Comparison of ENCODE assay signal across 8 cellular contexts in genomic region chr12:76878045-76878898, GRCh38. TPM values are rescaled to one million over a fixed set of nuclear protein-coding genes. Genes with fewer than 3 reads are reported as not detected.
A peak's percentile ranks its signal among the peaks of the same experiment; 100 is the strongest.
DNase-seq lines count a peak whose midpoint lies in the region; ATAC-seq, FAIRE-seq and TF ChIP-seq lines count a peak whose summit lies in the region.

No MANE protein-coding gene starts in this region.

- H3K9me3 ChIP-seq in upper lobe of left lung: no peaks in the 10 kb centered on the region

- TF ChIP-seq CTCF in RWPE1 (conservative IDR thresholded peaks at IDR 0.05; ENCODE audit: low read depth) (no peak; the same call in 1 of the 2 replicates), coronary artery (IDR thresholded peaks at IDR 0.05) (no peak), upper lobe of left lung (IDR thresholded peaks at IDR 0.05) (peak in 4 of 6 experiments; percentile 20 to 44 (median 30))

- CTCF ChIA-PET in RWPE1 (lab: Yijun Ruan, JAX): interaction anchor here (0.6 to 1.2 kb wide), 2 partner anchors 29 to 133 kb away, joined by 3 read pairs; no protein-coding TSS in a partner anchor

- DNase-seq in DMS53 (lab: John Stamatoyannopoulos, UW) (peak; percentile 82), GM19239 (ENCODE audit: insufficient read length, low spot score) (peak; percentile 20), RWPE1 (ENCODE audit: low spot score) (peak; percentile 54), coronary artery (ENCODE audit: low spot score) (no peak), lung microvascular endothelial cell (ENCODE audit: low read depth in 2 of 2) (peak; percentile 5 to 16), upper lobe of left lung (peak; percentile 27 to 63)

- WGBS in upper lobe of left lung, 2 donors: 0 to 1% methylated on average over 33 to 45 of the region's 45 CpGs

- FAIRE-seq in GM19239 (lab: Jason Lieb, UNC): no peak

- H3K4me1 ChIP-seq in upper lobe of left lung: peaks cover 6 to 23% (median 10%) of the 10 kb centered on the region in 4 donors

- peak overlapping the region; percentile 78 for H3K27ac ChIP-seq in RWPE1
- H3K27ac ChIP-seq in coronary artery: peak overlapping the region; percentile 92 to 97
- H3K27ac ChIP-seq in upper lobe of left lung: peak overlapping the region; percentile 90 to 94 (median 92)

- no peak for TF ChIP-seq EP300 in upper lobe of left lung (IDR thresholded peaks at IDR 0.05)

- POLR2A ChIA-PET in RWPE1 (lab: Yijun Ruan, JAX; ENCODE audit: low non-redundant PET): no interaction called here

- peaks cover 0 to 4% (median 0%) of the 10 kb centered on the region in 4 donors for H3K27me3 ChIP-seq in upper lobe of left lung

- H3K4me3 ChIP-seq in coronary artery (peak overlapping the region; percentile 93), upper lobe of left lung (peak overlapping the region; percentile 58 to 78 (median 68))

- ATAC-seq in HG03139 (IDR thresholded peaks at IDR 0.05; ENCODE audit: unreplicated experiment) (peak; percentile 40), upper lobe of left lung (ENCODE audit: low FRiP score in 2 of 2) (peak; percentile 28 to 42), GM18520 (IDR thresholded peaks at IDR 0.05; ENCODE audit: unreplicated experiment) (no peak)

- no peak for TF ChIP-seq POLR2A in upper lobe of left lung (IDR thresholded peaks at IDR 0.05)

- H3K36me3 ChIP-seq in upper lobe of left lung: no peaks in the 10 kb centered on the region

RNA-seq across cellular contexts. Expression of gene CSRP2, which starts 0.5 kb away (rescaled TPM):
- total RNA-seq in lung microvascular endothelial cell: 8.3 and 15.1 TPM in 2 replicates
- total RNA-seq in upper lobe of left lung: 10 to 100 TPM in 5 of 6 donors, 1 to 10 TPM in 1; 9.9 to 26.3 (median 22.2) TPM

Comparison
In these comparisons a context has a peak if more than half of its experiments do, and no peak if none do; other contexts are left out.
1. CTCF ChIP-seq: peak in upper lobe of left lung (4 of 6); none in RWPE1 (single experiment) and coronary artery (single experiment).
2. Peak in every context shown above with its lines, with median percentiles within 50 percentile points of each other: H3K27ac ChIP-seq.